In the genomic region with DNA sequence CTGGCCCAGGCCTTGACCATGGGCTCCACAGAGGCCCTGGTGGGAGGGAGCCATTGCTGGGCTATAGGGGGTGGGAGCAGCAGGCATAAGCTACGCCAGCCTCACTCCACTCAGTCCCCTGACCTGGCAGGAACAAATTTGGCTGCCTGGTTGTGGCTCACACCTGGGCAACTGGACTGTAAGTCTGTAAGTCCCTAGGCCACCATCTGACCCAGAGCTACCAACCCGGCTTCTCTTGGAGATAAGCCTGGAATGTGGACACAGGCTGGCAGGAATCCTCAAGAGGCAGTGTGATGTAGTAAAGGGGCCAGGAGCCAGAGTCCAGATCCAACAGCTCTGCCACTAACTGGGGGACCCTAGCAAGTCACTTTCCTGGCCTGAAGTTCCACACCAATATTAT, we compare ENCODE assay signal across 17 cellular contexts. TPM values are rescaled to one million over a fixed set of nuclear protein-coding genes. Genes with fewer than 3 reads are reported as not detected.
"Had no signal": no experiment of that assay in that cellular context is flagged by ENCODE, and none has a peak within 500 bp of the region (broad histone marks: within the 10 kb centered on the region; RNA-seq: fewer than 3 reads in every experiment).

No MANE protein-coding gene starts in this region.

- DNase-seq: activated CD4-positive, alpha-beta T cell treated with anti-CD3 and anti-CD28 coated beads, Interleukin-2, amount 10 ng/mL, durations not matched to agents 7 days and 5 days; activated naive CD4-positive, alpha-beta T cell treated with Interleukin-2 at 50 U/mL for 16 hours; anterior cingulate cortex; cerebellar nuclear complex; gastrocnemius medialis; mesenchymal stem cell; natural killer cell; nucleus accumbens; posterior cingulate gyrus; retina; stimulated activated CD4-positive, alpha-beta T cell treated with anti-CD3 and anti-CD28 coated beads, Interleukin-4, amount 100 ng/mL, for 24 hours; stimulated activated naive CD4-positive, alpha-beta T cell treated with Interleukin-2 at 50 U/mL for 16 hours; T-helper 9 cell; transverse colon had no signal

- H3K36me3 ChIP-seq: gastrocnemius medialis, transverse colon had no signal

- H3K4me1 ChIP-seq: gastrocnemius medialis had no signal

- H3K9me3 ChIP-seq: gastrocnemius medialis, transverse colon had no signal

- ATAC-seq: gastrocnemius medialis, natural killer cell had no signal

- H3K27ac ChIP-seq: transverse colon had no signal

- H3K27me3 ChIP-seq: gastrocnemius medialis, transverse colon had no signal

- H3K4me3 ChIP-seq: gastrocnemius medialis, skin epidermis, transverse colon had no signal

- FAIRE-seq: islet of Langerhans had no signal

RNA-seq across cellular contexts. Expression of a gene that starts 11.4 kb away (rescaled TPM):
- total RNA-seq: dermis microvascular lymphatic vessel endothelial cell had no signal
